ENCODE assay signal across 9 cellular contexts in the genomic region with DNA sequence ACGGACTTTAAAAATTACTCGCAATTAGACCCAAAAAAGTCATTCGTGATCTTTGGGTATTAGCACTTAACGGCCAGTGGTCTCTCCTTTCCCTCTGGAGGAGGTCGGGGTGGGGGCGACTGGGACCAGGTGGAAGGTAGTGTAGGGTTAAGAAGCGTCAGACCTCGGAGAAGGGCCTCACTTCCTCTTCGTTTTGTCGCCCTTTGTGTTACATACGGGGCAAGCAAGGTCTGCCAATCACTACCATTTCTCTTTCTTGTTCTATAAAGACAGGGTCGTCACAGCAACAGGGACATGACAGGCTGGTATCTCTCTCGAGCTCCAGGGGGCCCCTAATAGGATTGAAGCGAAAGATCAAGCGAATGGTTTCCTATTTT.
DNase-seq lines count a peak whose midpoint lies in the region; ATAC-seq, FAIRE-seq and TF ChIP-seq lines count a peak whose summit lies in the region.
"Had no signal": no experiment of that assay in that cellular context is flagged by ENCODE, and none has a peak within 500 bp of the region (broad histone marks: within the 10 kb centered on the region; RNA-seq: fewer than 3 reads in every experiment).

No MANE protein-coding gene starts in this region.

- POLR2A ChIA-PET in activated CD8-positive, alpha-beta T cell treated with anti-CD3 and anti-CD28 coated beads for 36 hours (lab: Charles Lee): no interaction called here

- H3K4me3 Mint-ChIP-seq in activated CD8-positive, alpha-beta T cell treated with anti-CD3 and anti-CD28 coated beads for 36 hours: peak overlapping the region; percentile 58
- peak overlapping the region; percentile 72 for H3K4me3 Mint-ChIP-seq in memory B cell

- ATAC-seq in heart left ventricle (no peak), memory B cell (ENCODE audit: low read depth) (peak; percentile 57)
- peak; percentile 18 for ATAC-seq in activated CD8-positive, alpha-beta T cell treated with anti-CD3 and anti-CD28 coated beads for 36 hours

- no peaks in the 10 kb centered on the region for H3K36me3 Mint-ChIP-seq in activated CD8-positive, alpha-beta T cell treated with anti-CD3 and anti-CD28 coated beads for 36 hours (ENCODE audit: low read depth)
- no peaks in the 10 kb centered on the region for H3K36me3 Mint-ChIP-seq in memory B cell

- H3K36me3 ChIP-seq in left ventricle myocardium inferior (no peaks in the 10 kb centered on the region), heart left ventricle (no peaks in the 10 kb centered on the region), kidney (ENCODE audit: control insufficient read depth in 1 of 2, insufficient read depth in 2 of 2, low read length in 2 of 2) (no peaks in the 10 kb centered on the region)

- no peak for TF ChIP-seq POLR2A in heart left ventricle (IDR thresholded peaks at IDR 0.05)

- no peak for DNase-seq in left ventricle myocardium inferior
- DNase-seq in heart left ventricle: no peak
- no peak for DNase-seq in activated CD8-positive, alpha-beta T cell treated with anti-CD3 and anti-CD28 coated beads for 36 hours
- peak; percentile 17 to 27 for DNase-seq in memory B cell (ENCODE audit: low spot score in 2 of 2)
- DNase-seq in UCSD-AML1 (lab: John Stamatoyannopoulos, UW; ENCODE audit: unreplicated experiment): no peak
- no peak for DNase-seq in RKO (ENCODE audit: low spot score)
- no peak for DNase-seq in anterior cingulate cortex (lab: John Stamatoyannopoulos, UW)
- no peak for DNase-seq in kidney
- DNase-seq: NCI-H187 treated with DMSO at 0.1 percent for 48 hours had no signal

- H3K4me1 Mint-ChIP-seq in activated CD8-positive, alpha-beta T cell treated with anti-CD3 and anti-CD28 coated beads for 36 hours (ENCODE audit: low read depth): peaks cover 8% of the 10 kb centered on the region
- H3K4me1 Mint-ChIP-seq in memory B cell: peaks cover 9% of the 10 kb centered on the region

- peak overlapping the region; percentile 58 for H3K27ac Mint-ChIP-seq in activated CD8-positive, alpha-beta T cell treated with anti-CD3 and anti-CD28 coated beads for 36 hours
- peak overlapping the region; percentile 38 for H3K27ac Mint-ChIP-seq in memory B cell

- no peaks in the 10 kb centered on the region for H3K9me3 Mint-ChIP-seq in activated CD8-positive, alpha-beta T cell treated with anti-CD3 and anti-CD28 coated beads for 36 hours
- no peaks in the 10 kb centered on the region for H3K9me3 Mint-ChIP-seq in memory B cell

- CTCF ChIA-PET in activated CD8-positive, alpha-beta T cell treated with anti-CD3 and anti-CD28 coated beads for 36 hours (lab: Charles Lee): interaction anchor here (0.6 to 2.0 kb wide), 2 partner anchors 178 to 840 kb away, joined by 3 to 7 read pairs; no protein-coding TSS in a partner anchor

- H3K4me1 ChIP-seq in left ventricle myocardium inferior (peaks cover 16% of the 10 kb centered on the region), heart left ventricle (peaks cover 0 to 20% (median 11%) of the 10 kb centered on the region in 12 donors), kidney (ENCODE audit: control insufficient read depth in 1 of 2, insufficient read depth in 1 of 2, low read depth in 1 of 2, low read length in 2 of 2) (peaks cover 0 to 5% of the 10 kb centered on the region in 2 donors)

- peaks cover 59% of the 10 kb centered on the region for H3K27me3 Mint-ChIP-seq in activated CD8-positive, alpha-beta T cell treated with anti-CD3 and anti-CD28 coated beads for 36 hours
- peaks cover 29% of the 10 kb centered on the region for H3K27me3 Mint-ChIP-seq in memory B cell

- WGBS in heart left ventricle, 4 donors: 39 to 48% (median 44%) methylated on average over 15 of the region's 15 CpGs

- peaks cover 100% of the 10 kb centered on the region for H3K27me3 ChIP-seq in left ventricle myocardium inferior (ENCODE audit: low read depth)
- H3K27me3 ChIP-seq in heart left ventricle: peaks cover 44 to 84% (median 67%) of the 10 kb centered on the region in 9 donors

- no peaks in the 10 kb centered on the region for H3K9me3 ChIP-seq in left ventricle myocardium inferior (replicated peaks)
- no peaks in the 10 kb centered on the region for H3K9me3 ChIP-seq in heart left ventricle
- H3K9me3 ChIP-seq in kidney (ENCODE audit: control insufficient read depth in 1 of 2, low read length in 2 of 2): no peaks in the 10 kb centered on the region

- no peak for FAIRE-seq in kidney (lab: Jason Lieb, UNC)

- H3K9ac ChIP-seq in kidney (ENCODE audit: low read length in 2 of 2): no peak overlapping the region

- intact Hi-C loops in left ventricle myocardium inferior (cut with micrococcal nuclease) (loop anchor here (5.0 kb wide), 1 partner anchor 627 kb away; no protein-coding TSS in a partner anchor), heart left ventricle (cut with DNase I) (loop anchor here in 9 of 10 donors (5.0 to 10.0 kb wide), 3 partner anchors 180 to 632 kb away; no protein-coding TSS in a partner anchor), kidney (cut with DNase I) (loop anchor here (5.0 kb wide), 1 partner anchor 627 kb away; no protein-coding TSS in a partner anchor)
- intact Hi-C loops in activated CD8-positive, alpha-beta T cell treated with anti-CD3 and anti-CD28 coated beads for 36 hours (cut with micrococcal nuclease): loop anchor here (5.0 kb wide), 1 partner anchor 632 kb away; no protein-coding TSS in a partner anchor

- H3K27ac ChIP-seq in left ventricle myocardium inferior (replicated peaks) (no peak overlapping the region), heart left ventricle (no peak overlapping the region), kidney (ENCODE audit: low read depth in 2 of 2, low read length in 2 of 2) (no peak overlapping the region)

- TF ChIP-seq CTCF in left ventricle myocardium inferior (IDR thresholded peaks at IDR 0.05; ENCODE audit: borderline replicate concordance): no peak
- TF ChIP-seq CTCF in heart left ventricle (IDR thresholded peaks at IDR 0.05): no peak
- TF ChIP-seq CTCF in activated CD8-positive, alpha-beta T cell treated with anti-CD3 and anti-CD28 coated beads for 36 hours (IDR thresholded peaks at IDR 0.05): no peak
- no peak for TF ChIP-seq CTCF in kidney (IDR thresholded peaks at IDR 0.05; ENCODE audit: borderline replicate concordance, extremely low read depth, insufficient read depth)

- H3K4me3 ChIP-seq in left ventricle myocardium inferior (peak overlapping the region; percentile 62), heart left ventricle (peak overlapping the region in 2 of 12 donors; percentile 43 to 62), kidney (ENCODE audit: low read length in 2 of 2) (no peak overlapping the region)

Comparison
In these comparisons a context has a peak if more than half of its experiments do, and no peak if none do; other contexts are left out.
1. DNase-seq: peak in memory B cell (2 of 2); none in left ventricle myocardium inferior (single experiment), heart left ventricle (0 of 5), activated CD8-positive, alpha-beta T cell treated with anti-CD3 and anti-CD28 coated beads for 36 hours (single experiment), UCSD-AML1 (single experiment), RKO (single experiment), anterior cingulate cortex (0 of 58) and kidney (single experiment).
2. ATAC-seq: peak in activated CD8-positive, alpha-beta T cell treated with anti-CD3 and anti-CD28 coated beads for 36 hours (single experiment) and memory B cell (single experiment); none in heart left ventricle (0 of 4).